In genomic region chr6:10730254-10730653, GRCh38 we compare ENCODE assay signal across 24 cellular contexts. TPM values are rescaled to one million over a fixed set of nuclear protein-coding genes. Genes with fewer than 3 reads are reported as not detected.
DNase-seq lines count a peak whose midpoint lies in the region; ATAC-seq and TF ChIP-seq lines count a peak whose summit lies in the region.
"Had no signal": no experiment of that assay in that cellular context is flagged by ENCODE, and none has a peak within 500 bp of the region (broad histone marks: within the 10 kb centered on the region; RNA-seq: fewer than 3 reads in every experiment).

No MANE protein-coding gene starts in this region.

- H3K4me3 ChIP-seq in cardiac muscle cell (no peak overlapping the region), esophagus muscularis mucosa (no peak overlapping the region), GM23248 (no peak overlapping the region)
- H3K4me3 ChIP-seq: ascending aorta, hepatocyte, mucosa of descending colon, SK-N-MC, uterus had no signal

- no peak for TF ChIP-seq POLR2A in esophagus muscularis mucosa (IDR thresholded peaks at IDR 0.05; ENCODE audit: low read depth)

- H3K36me3 ChIP-seq in cardiac muscle cell (peaks cover 20% of the 10 kb centered on the region), esophagus muscularis mucosa (peaks cover 11 to 91% (median 81%) of the 10 kb centered on the region in 4 donors), GM23248 (ENCODE audit: low read depth) (peaks cover 35% of the 10 kb centered on the region)
- H3K36me3 ChIP-seq: uterus had no signal

- WGBS in esophagus muscularis mucosa, result 57% methylated on average over 3 of the region's 3 CpGs
- 80 to 85% methylated on average over 3 of the region's 3 CpGs for WGBS in GM23248 (ENCODE audit: low coverage in 1 of 2, low lambda C conversion rate in 2 of 2, missing lambda C conversion rate in 2 of 2), 2 experiments

- H3K9ac ChIP-seq in GM23248, result no peak overlapping the region

- H2AFZ ChIP-seq in GM23248, result no peak overlapping the region
- H2AFZ ChIP-seq: hepatocyte had no signal

- in situ Hi-C loops in GM23248 (cut with MboI) (no loop called here), ACHN (cut with HindIII; ENCODE audit: low pct_ligation_motif_present, low pct_unique_long_range_greater_than_20kb, low sequenced_read_pairs) (no loop called here)

- no peak for ATAC-seq in HG02759 (IDR thresholded peaks at IDR 0.05; ENCODE audit: unreplicated experiment)
- ATAC-seq: activated T-cell treated with anti-CD3 and anti-CD28 coated beads, Interleukin-2, amount 50 U/mL, for 72 hours; mucosa of descending colon had no signal

- DNase-seq in cardiac muscle cell (ENCODE audit: low read depth in 1 of 2, low spot score in 1 of 2), result no peak
- no peak for DNase-seq in cardiac septum (ENCODE audit: low spot score)
- DNase-seq in SKM-1 (lab: John Stamatoyannopoulos, UW; ENCODE audit: unreplicated experiment), result peak; percentile 71
- peak; percentile 72 for DNase-seq in esophagus muscularis mucosa (ENCODE audit: extremely low spot score)
- no peak for DNase-seq in GM23248
- no peak for DNase-seq in ACHN
- no peak for DNase-seq in SK-N-DZ (ENCODE audit: low spot score)
- DNase-seq: activated naive CD4-positive, alpha-beta T cell treated with anti-CD3 and anti-CD28 coated beads, Interleukin-2, amount 50 U/mL, for 16 hours; activated T-cell treated with anti-CD3 and anti-CD28 coated beads, Interleukin-2, amount 50 U/mL, for 72 hours; CD4-positive, CD25-positive, alpha-beta regulatory T cell; cerebellar nuclear complex; foreskin fibroblast; immature natural killer cell; mucosa of descending colon; NCI-H146; NCI-H526; stimulated activated CD4-positive, alpha-beta T cell treated with anti-CD3 and anti-CD28 coated beads, Interleukin-1b, Interleukin-23, amount 100 ng/mL, for 48 hours; uterus had no signal

- TF ChIP-seq CTCF in cardiac muscle cell (IDR thresholded peaks at IDR 0.05; ENCODE audit: low read depth, low read length), result no peak
- no peak for TF ChIP-seq CTCF in esophagus muscularis mucosa (IDR thresholded peaks at IDR 0.05)

- H3K9me3 ChIP-seq in cardiac muscle cell (ENCODE audit: low read depth) (no peaks in the 10 kb centered on the region), esophagus muscularis mucosa (no peaks in the 10 kb centered on the region), GM23248 (ENCODE audit: low read depth) (no peaks in the 10 kb centered on the region)
- H3K9me3 ChIP-seq: ascending aorta, mucosa of descending colon, uterus had no signal

- H3K27me3 ChIP-seq in cardiac muscle cell (no peaks in the 10 kb centered on the region), esophagus muscularis mucosa (no peaks in the 10 kb centered on the region), GM23248 (replicated peaks; ENCODE audit: insufficient read depth) (no peaks in the 10 kb centered on the region)
- H3K27me3 ChIP-seq: ascending aorta, hepatocyte, uterus had no signal

- H3K9me2 ChIP-seq in GM23248 (ENCODE audit: insufficient read depth), result no peaks in the 10 kb centered on the region

- TF ChIP-seq EP300 in esophagus muscularis mucosa (IDR thresholded peaks at IDR 0.05), result no peak

- H3K27ac ChIP-seq in cardiac muscle cell (peak overlapping the region; percentile 41), esophagus muscularis mucosa (replicated peaks in 1 of 4) (no peak overlapping the region), GM23248 (no peak overlapping the region)
- H3K27ac ChIP-seq: hepatocyte, SK-N-MC, uterus had no signal

- H3F3A ChIP-seq in GM23248 (ENCODE audit: insufficient read depth), result peaks cover 27% of the 10 kb centered on the region

- intact Hi-C loops in cardiac septum (cut with DNase I), result no loop called here
- intact Hi-C loops in esophagus muscularis mucosa (cut with DNase I), result no loop called here

- H4K20me1 ChIP-seq in GM23248 (ENCODE audit: insufficient read depth), result no peaks in the 10 kb centered on the region

- H3K4me2 ChIP-seq in GM23248 (ENCODE audit: unreplicated experiment), result no peak overlapping the region
- H3K4me2 ChIP-seq: hepatocyte had no signal

- H3K4me1 ChIP-seq in cardiac muscle cell (ENCODE audit: low read depth), result peaks cover 17% of the 10 kb centered on the region
- peaks cover 14 to 18% (median 15%) of the 10 kb centered on the region in 4 donors for H3K4me1 ChIP-seq in esophagus muscularis mucosa
- H3K4me1 ChIP-seq in GM23248 (ENCODE audit: insufficient read depth), result peaks cover 12% of the 10 kb centered on the region
- H3K4me1 ChIP-seq: uterus had no signal

- peaks cover 28% of the 10 kb centered on the region for H3K79me2 ChIP-seq in GM23248 (ENCODE audit: insufficient read depth)

RNA-seq across cellular contexts. Expression of gene TMEM14C, which starts 7.4 kb away (rescaled TPM):
- 141 and 220 TPM in 2 replicates for total RNA-seq in cardiac muscle cell
- polyA plus RNA-seq in cardiac muscle cell, result 407 and 441 TPM in 2 replicates
- 112 TPM for total RNA-seq in cardiac septum
- 100 to 1,000 TPM in 3 of 4 donors, 10 to 100 TPM in 1; 91.1 to 147 (median 140) TPM for total RNA-seq in esophagus muscularis mucosa
- total RNA-seq in GM23248 (2014; rRNA removed; shearing (Covaris generic)), result 164 and 199 TPM in 2 replicates
- polyA plus RNA-seq in GM23248 (2016; fragmentation: Nextera tagmentation; extraction: Ambion mirVana), result 256 and 272 TPM in 2 replicates
- 240 and 244 TPM in 2 replicates for polyA plus RNA-seq in SK-N-DZ (2014; cell fraction: cytosol; rRNA removed)
- 96.7 and 152 TPM in 2 replicates for polyA plus RNA-seq in SK-N-DZ (2014; cell fraction: nucleus; rRNA removed)

RNA-seq across cellular contexts. Expression of gene TMEM14B, which starts 17.4 kb away (rescaled TPM):
- total RNA-seq in cardiac muscle cell, result 77.0 and 143 TPM in 2 replicates
- 307 and 381 TPM in 2 replicates for polyA plus RNA-seq in cardiac muscle cell
- 92.4 TPM for total RNA-seq in cardiac septum
- 10 to 100 TPM; 35.4 to 77.2 (median 66.2) TPM for total RNA-seq in esophagus muscularis mucosa
- total RNA-seq in GM23248 (2014; rRNA removed; shearing (Covaris generic)), result 75.9 and 94.0 TPM in 2 replicates
- polyA plus RNA-seq in GM23248 (2016; fragmentation: Nextera tagmentation; extraction: Ambion mirVana), result 148 and 158 TPM in 2 replicates
- polyA plus RNA-seq in SK-N-DZ (2014; cell fraction: cytosol; rRNA removed), result 161 TPM in 2 replicates
- 81.1 and 113 TPM in 2 replicates for polyA plus RNA-seq in SK-N-DZ (2014; cell fraction: nucleus; rRNA removed)

RNA-seq across cellular contexts. Expression of gene PAK1IP1, which starts 35.5 kb away (rescaled TPM):
- total RNA-seq in cardiac muscle cell (6.2 and 10.4 TPM in 2 replicates), cardiac septum (9.3 TPM), esophagus muscularis mucosa (10 to 100 TPM in 2 of 4 donors, 1 to 10 TPM in 2; 9.4 to 17.9 (median 11.4) TPM)
- polyA plus RNA-seq in cardiac muscle cell (14.6 and 16.6 TPM in 2 replicates), GM23248 (2016; fragmentation: Nextera tagmentation; extraction: Ambion mirVana) (28.1 and 29.0 TPM in 2 replicates)
- total RNA-seq in GM23248 (2014; rRNA removed; shearing (Covaris generic)), result 16.6 and 22.8 TPM in 2 replicates
- 42.8 and 50.6 TPM in 2 replicates for polyA plus RNA-seq in SK-N-DZ (2014; cell fraction: cytosol; rRNA removed)
- polyA plus RNA-seq in SK-N-DZ (2014; cell fraction: nucleus; rRNA removed), result 27.8 and 31.8 TPM in 2 replicates

RNA-seq across cellular contexts. Expression of gene C6orf52, which starts 35.8 kb away (rescaled TPM):
- total RNA-seq in cardiac muscle cell, result 2.1 and 10.9 TPM in 2 replicates
- polyA plus RNA-seq in cardiac muscle cell, result 3.6 and 7.2 TPM in 2 replicates
- total RNA-seq in cardiac septum, result 1.7 TPM
- total RNA-seq in esophagus muscularis mucosa, result 1 to 10 TPM in 1 of 4 donors, under 1 TPM in 1, not detected in 2; 0.71 to 1.2 TPM
- not detected in 2 replicates for total RNA-seq in GM23248 (2014; rRNA removed; shearing (Covaris generic))
- polyA plus RNA-seq in GM23248 (2016; fragmentation: Nextera tagmentation; extraction: Ambion mirVana), result 0.75 and 0.99 TPM in 2 replicates
- polyA plus RNA-seq in SK-N-DZ (2014; cell fraction: cytosol; rRNA removed), result not detected in 2 replicates
- 1.1 TPM in 1 of 2 replicates, not detected in the other for polyA plus RNA-seq in SK-N-DZ (2014; cell fraction: nucleus; rRNA removed)
- total RNA-seq: ascending aorta; CD4-positive, CD25-positive, alpha-beta regulatory T cell; lower leg skin; skeletal muscle tissue had no signal

Comparison
In these comparisons a context has a peak if more than half of its experiments do, and no peak if none do; other contexts are left out.
1. DNase-seq: peak in SKM-1 (single experiment) and esophagus muscularis mucosa (single experiment); none in cardiac muscle cell (0 of 2), cardiac septum (single experiment), GM23248 (single experiment), ACHN (single experiment) and SK-N-DZ (single experiment).